In genomic region chr2:195500878-195501277, GRCh38 we compare ENCODE assay signal across 1 cellular context.
TF ChIP-seq lines count a peak whose summit lies in the region.

No MANE protein-coding gene starts in this region.

TF ChIP-seq in SK-N-SH, 30 proteins besides CTCF, POLR2A, EP300 and RAD21 (continued from another document):
- TF ChIP-seq SMC3 (IDR thresholded peaks at IDR 0.05; ENCODE audit: low read depth, low read length) (no peak), YY1 (IDR thresholded peaks at IDR 0.05; ENCODE audit: low read depth) (no peak), RXRA (IDR thresholded peaks at IDR 0.05; ENCODE audit: borderline replicate concordance, low read depth) (no peak), ZBTB33 (IDR thresholded peaks at IDR 0.05; ENCODE audit: borderline replicate concordance, low read depth) (no peak), FOXJ3 (CRISPR knock-in tag; IDR thresholded peaks at IDR 0.05) (no peak), RFX5 (IDR thresholded peaks at IDR 0.05; ENCODE audit: low read length) (no peak), GABPA (IDR thresholded peaks at IDR 0.05; ENCODE audit: low read depth) (no peak), ELF1 (IDR thresholded peaks at IDR 0.05) (no peak), MXI1 (IDR thresholded peaks at IDR 0.05; ENCODE audit: low read depth, low read length) (no peak), TCF12 (IDR thresholded peaks at IDR 0.05) (no peak), FOXM1 (IDR thresholded peaks at IDR 0.05; ENCODE audit: low read depth) (no peak), EZH2phosphoT487 (IDR thresholded peaks at IDR 0.05; ENCODE audit: borderline replicate concordance, low read depth) (no peak)
- TF ChIP-seq, protein P1, sequence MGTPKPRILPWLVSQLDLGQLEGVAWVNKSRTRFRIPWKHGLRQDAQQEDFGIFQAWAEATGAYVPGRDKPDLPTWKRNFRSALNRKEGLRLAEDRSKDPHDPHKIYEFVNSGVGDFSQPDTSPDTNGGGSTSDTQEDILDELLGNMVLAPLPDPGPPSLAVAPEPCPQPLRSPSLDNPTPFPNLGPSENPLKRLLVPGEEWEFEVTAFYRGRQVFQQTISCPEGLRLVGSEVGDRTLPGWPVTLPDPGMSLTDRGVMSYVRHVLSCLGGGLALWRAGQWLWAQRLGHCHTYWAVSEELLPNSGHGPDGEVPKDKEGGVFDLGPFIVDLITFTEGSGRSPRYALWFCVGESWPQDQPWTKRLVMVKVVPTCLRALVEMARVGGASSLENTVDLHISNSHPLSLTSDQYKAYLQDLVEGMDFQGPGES (IDR thresholded peaks at IDR 0.05; ENCODE audit: low read depth, low read length), result no peak
- TF ChIP-seq, protein P2, sequence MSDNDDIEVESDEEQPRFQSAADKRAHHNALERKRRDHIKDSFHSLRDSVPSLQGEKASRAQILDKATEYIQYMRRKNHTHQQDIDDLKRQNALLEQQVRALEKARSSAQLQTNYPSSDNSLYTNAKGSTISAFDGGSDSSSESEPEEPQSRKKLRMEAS (IDR thresholded peaks at IDR 0.05; ENCODE audit: low read depth), result no peak
TF ChIP-seq in SK-N-SH: peak in this region for 0.
